ENCODE assay signal across 8 cellular contexts in the genomic region with DNA sequence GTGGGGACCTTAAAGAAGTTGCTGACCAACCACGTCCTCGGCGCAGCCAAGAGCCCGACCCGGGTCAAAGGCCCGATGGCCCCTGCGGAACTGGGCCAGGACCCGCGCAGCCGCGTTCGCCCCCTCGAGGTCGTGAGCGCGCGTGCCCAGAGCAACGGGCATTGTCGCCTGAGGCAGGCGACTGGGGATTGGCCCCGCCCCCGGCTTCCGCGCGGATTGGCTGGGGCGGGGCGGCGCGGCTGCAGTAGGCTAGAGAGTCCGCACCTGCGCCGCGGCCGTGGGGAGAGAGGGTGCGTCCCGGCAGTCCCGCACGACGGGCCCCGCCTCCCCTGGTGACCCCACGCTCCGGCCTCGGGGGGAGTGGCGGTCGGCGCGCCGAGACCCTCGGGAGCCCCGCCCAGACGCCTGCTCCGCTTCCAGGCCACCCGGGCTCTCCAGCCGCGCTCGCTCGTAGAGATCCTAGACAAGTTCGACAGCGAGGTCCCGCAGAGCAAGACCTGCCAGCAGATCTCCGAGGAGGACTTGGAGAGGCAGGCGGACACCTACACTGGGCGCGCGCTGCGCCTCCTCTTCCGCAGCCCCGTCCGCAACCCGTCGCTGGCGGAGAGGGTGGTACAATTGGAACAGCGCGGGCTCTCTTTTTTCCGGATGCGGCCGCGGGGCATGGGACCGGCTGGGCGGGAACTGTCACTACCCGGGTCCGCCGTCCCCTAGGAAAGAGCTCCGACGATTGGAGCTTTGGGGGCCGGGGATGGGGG. TPM values are rescaled to one million over a fixed set of nuclear protein-coding genes. Genes with fewer than 3 reads are reported as not detected.
DNase-seq lines count a peak whose midpoint lies in the region; ATAC-seq, FAIRE-seq and TF ChIP-seq lines count a peak whose summit lies in the region.

No MANE protein-coding gene starts in this region.

- peak; percentile 6 for FAIRE-seq in K562 (lab: Jason Lieb, UNC)

- CTCF ChIA-PET in K562 (lab: Yijun Ruan, JAX; ENCODE audit: low intra/inter-chr PET ratio), result interaction anchor here (0.6 to 1.1 kb wide), 4 partner anchors 15 to 278 kb away, joined by 3 read pairs; no protein-coding TSS in a partner anchor

- POLR2A ChIA-PET in K562 (lab: Yijun Ruan, JAX), result interaction anchor here (0.6 to 75.5 kb wide), 20 partner anchors 7 to 325 kb away, joined by 3 to 4622 read pairs (median 4); a partner anchor contains a TSS

- peak overlapping the region; percentile 74 for H3K4me2 ChIP-seq in K562 (ENCODE audit: insufficient read depth, low read length)

- H3K36me3 ChIP-seq in K562 (ENCODE audit: control insufficient read depth, insufficient read depth, low read length), result peaks cover 19% of the 10 kb centered on the region

- H3K9me3 ChIP-seq in K562 (replicated peaks; ENCODE audit: control insufficient read depth, insufficient read depth, low read depth, low read length), result no peaks in the 10 kb centered on the region

- peak overlapping the region; percentile 83 for H2AFZ ChIP-seq in K562 (ENCODE audit: low read depth, low read length)

- peak overlapping the region; percentile 47 for H3K27ac ChIP-seq in K562 (ENCODE audit: extremely low read depth, low read depth, low read length)

- H3K79me2 ChIP-seq in K562 (ENCODE audit: control insufficient read depth, insufficient read depth, low read length), result peaks cover 10% of the 10 kb centered on the region

- no peak for TF ChIP-seq POLR2A in K562 (conservative IDR thresholded peaks at IDR 0.05)

- peak overlapping the region; percentile 56 to 91 for H3K9ac ChIP-seq in K562 (ENCODE audit: insufficient read depth in 1 of 2, low read depth in 2 of 2, low read length in 2 of 2)

- TF ChIP-seq EP300 in K562 (IDR thresholded peaks at IDR 0.05; ENCODE audit: low read length), result peak; percentile 19; the same call in 1 of the 2 replicates

- ATAC-seq in HG02678 (IDR thresholded peaks at IDR 0.05; ENCODE audit: unreplicated experiment), result peak; percentile 82
- ATAC-seq in K562, result peak; percentile 95

- H4K20me1 ChIP-seq in K562 (replicated peaks; ENCODE audit: control insufficient read depth, insufficient read depth, low read length), result no peaks in the 10 kb centered on the region

- WGBS in K562 (ENCODE audit: insufficient coverage, low coverage, missing lambda C conversion rate), result 13% methylated on average over 86 of the region's 86 CpGs

- BruUV-seq in K562 (replicated peaks; lab: Mats Ljungman, UMichigan), result no TSS peak

- H3K4me3 ChIP-seq in K562, result peak overlapping the region; percentile 47

- in situ Hi-C loops in K562 (cut with MboI), result loop anchor here (25.0 kb wide), 1 partner anchor 1320 kb away; no protein-coding TSS in a partner anchor

- peaks cover 13% of the 10 kb centered on the region for H3K9me1 ChIP-seq in K562 (ENCODE audit: control insufficient read depth, insufficient read depth, low read length)

- no peak for TF ChIP-seq RAD21 in K562 (CRISPR knock-in tag; conservative IDR thresholded peaks at IDR 0.05 in 1 of 2, IDR thresholded peaks at IDR 0.05 in 1 of 2)

- H3K27me3 ChIP-seq in K562 (ENCODE audit: control insufficient read depth in 2 of 2, insufficient read depth in 2 of 2, low read length in 2 of 2), result no peaks in the 10 kb centered on the region

- peak; percentile 36 for TF ChIP-seq CTCF in GM12873 (IDR thresholded peaks at IDR 0.05; ENCODE audit: insufficient read depth, low read depth, low read length, missing control alignments)
- TF ChIP-seq CTCF in K562 (IDR thresholded peaks at IDR 0.05 in 2 of 3, conservative IDR thresholded peaks at IDR 0.05 in 1 of 3; ENCODE audit: insufficient read depth in 2 of 3, low read depth in 1 of 3, low read length in 3 of 3), result peak in 2 of 3 experiments; percentile 79 to 89; a peak in 4 of 6 replicates

- DNase-seq in NCI-H1694 (lab: John Stamatoyannopoulos, UW), result peak; percentile 52
- peak; percentile 77 for DNase-seq in T-helper 22 cell (ENCODE audit: low read depth)
- DNase-seq in K562 (ENCODE audit: extremely low read depth in 1 of 4, low spot score in 3 of 4), result peak; percentile 100
- DNase-seq in inferior parietal cortex (ENCODE audit: extremely low spot score), result peak; percentile 78
- DNase-seq in stimulated activated CD4-positive, alpha-beta T cell treated with anti-CD3 and anti-CD28 coated beads, Interleukin-1b, Interleukin-23, amount 100 ng/mL, for 48 hours, result peak; percentile 70
- DNase-seq in HCEC 1CT, result no peak

- intact Hi-C loops in K562 (cut with micrococcal nuclease), result loop anchor here (10.0 kb wide), 1 partner anchor 803 kb away; a partner anchor contains a TSS

- peaks cover 20 to 41% of the 10 kb centered on the region in 2 experiments for H3K4me1 ChIP-seq in K562 (replicated peaks in 1 of 2; ENCODE audit: control insufficient read depth in 2 of 2, insufficient read depth in 2 of 2, low read length in 2 of 2)

RNA-seq across cellular contexts. Expression of a gene that starts 8.3 kb away (rescaled TPM):
- 1,132 and 1,539 TPM in 2 replicates for total RNA-seq in K562 (2011; cell fraction: chromatin; rRNA removed; ENCODE audit: low replicate concordance)
- 736 and 826 TPM in 2 replicates for total RNA-seq in K562 (2011; cell fraction: nucleolus; rRNA removed)
- 718 and 814 TPM in 2 replicates for total RNA-seq in K562 (2011; cell fraction: nucleoplasm; rRNA removed)
- total RNA-seq in K562 (2014; rRNA removed), result 174 and 195 TPM in 2 replicates
- 104 and 115 TPM in 2 replicates for total RNA-seq in K562 (2014; rRNA removed; fragmentation: Illumina TruSeq; extraction: Trizol)
- total RNA-seq in K562 (2015; rRNA removed; fragmentation: Illumina TruSeq; extraction: Trizol), result 170 and 172 TPM in 2 replicates
- 251 and 267 TPM in 2 replicates for total RNA-seq in K562 (2021)
- polyA plus RNA-seq in K562 (2011; rRNA removed), result 193 and 247 TPM in 2 replicates
- 143 and 211 TPM in 2 replicates for polyA plus RNA-seq in K562 (2011; cell fraction: cytosol; rRNA removed)
- polyA plus RNA-seq in K562 (2011; cell fraction: nucleus; rRNA removed), result 801 and 951 TPM in 2 replicates
- 185 and 193 TPM in 2 replicates for polyA plus RNA-seq in K562 (2012)
- 250 and 261 TPM in 2 replicates for polyA plus RNA-seq in K562 (2014; fragmentation: Illumina TruSeq; extraction: Trizol)
- polyA plus RNA-seq in K562 (2014; fragmentation: Nextera tagmentation; extraction: Ambion mirVana), result 10 to 100 TPM; 13.2 to 28.8 TPM
- 268 and 298 TPM in 2 replicates for polyA plus RNA-seq in K562 (2014; rRNA removed)
- polyA minus RNA-seq in K562 (2011; rRNA and poly(A)+ RNA removed), result 228 and 271 TPM in 2 replicates
- 95.6 and 98.4 TPM in 2 replicates for polyA minus RNA-seq in K562 (2011; cell fraction: cytosol; rRNA and poly(A)+ RNA removed)
- polyA minus RNA-seq in K562 (2011; cell fraction: nucleus; rRNA and poly(A)+ RNA removed), result 325 and 509 TPM in 2 replicates

RNA-seq across cellular contexts. Expression of a gene that starts 15.4 kb away (rescaled TPM):
- 72.2 and 221 TPM in 2 replicates for total RNA-seq in K562 (2011; cell fraction: chromatin; rRNA removed; ENCODE audit: low replicate concordance)
- 489 and 555 TPM in 2 replicates for total RNA-seq in K562 (2011; cell fraction: nucleolus; rRNA removed)
- total RNA-seq in K562 (2011; cell fraction: nucleoplasm; rRNA removed), result 263 and 279 TPM in 2 replicates
- total RNA-seq in K562 (2014; rRNA removed) (894 and 989 TPM in 2 replicates), K562 (2014; rRNA removed; fragmentation: Illumina TruSeq; extraction: Trizol) (41.9 and 82.9 TPM in 2 replicates), K562 (2015; rRNA removed; fragmentation: Illumina TruSeq; extraction: Trizol) (135 and 153 TPM in 2 replicates), K562 (2021) (551 and 557 TPM in 2 replicates)
- polyA plus RNA-seq in K562 (2011; rRNA removed) (124 and 218 TPM in 2 replicates), K562 (2014; fragmentation: Illumina TruSeq; extraction: Trizol) (33.8 and 82.2 TPM in 2 replicates), K562 (2014; fragmentation: Nextera tagmentation; extraction: Ambion mirVana) (10 to 100 TPM; 15.1 to 34.8 TPM), K562 (2014; rRNA removed) (666 and 827 TPM in 2 replicates)
- 273 and 603 TPM in 2 replicates for polyA plus RNA-seq in K562 (2011; cell fraction: cytosol; rRNA removed)
- polyA plus RNA-seq in K562 (2011; cell fraction: nucleus; rRNA removed), result 110 and 123 TPM in 2 replicates
- polyA plus RNA-seq in K562 (2012), result 384 and 632 TPM in 2 replicates
- polyA minus RNA-seq in K562 (2011; rRNA and poly(A)+ RNA removed), result 50.1 and 80.5 TPM in 2 replicates
- polyA minus RNA-seq in K562 (2011; cell fraction: cytosol; rRNA and poly(A)+ RNA removed), result 107 and 114 TPM in 2 replicates
- polyA minus RNA-seq in K562 (2011; cell fraction: nucleus; rRNA and poly(A)+ RNA removed), result 37.7 and 69.6 TPM in 2 replicates

RNA-seq across cellular contexts. Expression of a gene that starts 25.0 kb away (rescaled TPM):
- 11.2 and 34.3 TPM in 2 replicates for total RNA-seq in K562 (2011; cell fraction: chromatin; rRNA removed; ENCODE audit: low replicate concordance)
- total RNA-seq in K562 (2011; cell fraction: nucleolus; rRNA removed), result 28.7 and 33.9 TPM in 2 replicates
- 18.1 and 19.5 TPM in 2 replicates for total RNA-seq in K562 (2011; cell fraction: nucleoplasm; rRNA removed)
- total RNA-seq in K562 (2014; rRNA removed) (9.3 and 13.6 TPM in 2 replicates), K562 (2014; rRNA removed; fragmentation: Illumina TruSeq; extraction: Trizol) (2.1 and 2.8 TPM in 2 replicates), K562 (2015; rRNA removed; fragmentation: Illumina TruSeq; extraction: Trizol) (4.7 and 5.2 TPM in 2 replicates), K562 (2021) (11.3 and 15.6 TPM in 2 replicates)
- polyA plus RNA-seq in K562 (2011; rRNA removed) (1.6 and 2.1 TPM in 2 replicates), K562 (2014; fragmentation: Illumina TruSeq; extraction: Trizol) (6.3 and 8.9 TPM in 2 replicates), K562 (2014; fragmentation: Nextera tagmentation; extraction: Ambion mirVana) (1 to 10 TPM; 1.6 to 2.3 TPM), K562 (2014; rRNA removed) (7.1 and 8.6 TPM in 2 replicates)
- polyA plus RNA-seq in K562 (2011; cell fraction: cytosol; rRNA removed), result 1.8 and 5.8 TPM in 2 replicates
- polyA plus RNA-seq in K562 (2011; cell fraction: nucleus; rRNA removed), result 6.5 and 19.5 TPM in 2 replicates
- polyA plus RNA-seq in K562 (2012), result 5.2 and 6.4 TPM in 2 replicates
- 1.3 and 1.8 TPM in 2 replicates for polyA minus RNA-seq in K562 (2011; rRNA and poly(A)+ RNA removed)
- 1.5 and 3.9 TPM in 2 replicates for polyA minus RNA-seq in K562 (2011; cell fraction: cytosol; rRNA and poly(A)+ RNA removed)
- polyA minus RNA-seq in K562 (2011; cell fraction: nucleus; rRNA and poly(A)+ RNA removed), result 8.3 and 12.3 TPM in 2 replicates

RNA-seq across cellular contexts. Expression of a gene that starts 27.7 kb away (rescaled TPM):
- 121 and 504 TPM in 2 replicates for total RNA-seq in K562 (2011; cell fraction: chromatin; rRNA removed; ENCODE audit: low replicate concordance)
- total RNA-seq in K562 (2011; cell fraction: nucleolus; rRNA removed), result 857 and 885 TPM in 2 replicates
- 325 and 370 TPM in 2 replicates for total RNA-seq in K562 (2011; cell fraction: nucleoplasm; rRNA removed)
- total RNA-seq in K562 (2014; rRNA removed) (871 and 1,007 TPM in 2 replicates), K562 (2014; rRNA removed; fragmentation: Illumina TruSeq; extraction: Trizol) (69.0 and 87.5 TPM in 2 replicates), K562 (2015; rRNA removed; fragmentation: Illumina TruSeq; extraction: Trizol) (164 and 196 TPM in 2 replicates), K562 (2021) (626 and 641 TPM in 2 replicates)
- polyA plus RNA-seq in K562 (2011; rRNA removed) (203 and 277 TPM in 2 replicates), K562 (2014; fragmentation: Illumina TruSeq; extraction: Trizol) (106 and 159 TPM in 2 replicates), K562 (2014; fragmentation: Nextera tagmentation; extraction: Ambion mirVana) (10 to 100 TPM; 13.5 to 23.5 TPM), K562 (2014; rRNA removed) (707 and 732 TPM in 2 replicates)
- 382 and 1,449 TPM in 2 replicates for polyA plus RNA-seq in K562 (2011; cell fraction: cytosol; rRNA removed)
- 629 and 1,089 TPM in 2 replicates for polyA plus RNA-seq in K562 (2011; cell fraction: nucleus; rRNA removed)
- polyA plus RNA-seq in K562 (2012), result 282 and 288 TPM in 2 replicates
- polyA minus RNA-seq in K562 (2011; rRNA and poly(A)+ RNA removed), result 35.0 and 44.2 TPM in 2 replicates
- polyA minus RNA-seq in K562 (2011; cell fraction: cytosol; rRNA and poly(A)+ RNA removed), result 212 and 264 TPM in 2 replicates
- 294 and 313 TPM in 2 replicates for polyA minus RNA-seq in K562 (2011; cell fraction: nucleus; rRNA and poly(A)+ RNA removed)
